22 cellular contexts compared by ENCODE assay signal in the genomic region with DNA sequence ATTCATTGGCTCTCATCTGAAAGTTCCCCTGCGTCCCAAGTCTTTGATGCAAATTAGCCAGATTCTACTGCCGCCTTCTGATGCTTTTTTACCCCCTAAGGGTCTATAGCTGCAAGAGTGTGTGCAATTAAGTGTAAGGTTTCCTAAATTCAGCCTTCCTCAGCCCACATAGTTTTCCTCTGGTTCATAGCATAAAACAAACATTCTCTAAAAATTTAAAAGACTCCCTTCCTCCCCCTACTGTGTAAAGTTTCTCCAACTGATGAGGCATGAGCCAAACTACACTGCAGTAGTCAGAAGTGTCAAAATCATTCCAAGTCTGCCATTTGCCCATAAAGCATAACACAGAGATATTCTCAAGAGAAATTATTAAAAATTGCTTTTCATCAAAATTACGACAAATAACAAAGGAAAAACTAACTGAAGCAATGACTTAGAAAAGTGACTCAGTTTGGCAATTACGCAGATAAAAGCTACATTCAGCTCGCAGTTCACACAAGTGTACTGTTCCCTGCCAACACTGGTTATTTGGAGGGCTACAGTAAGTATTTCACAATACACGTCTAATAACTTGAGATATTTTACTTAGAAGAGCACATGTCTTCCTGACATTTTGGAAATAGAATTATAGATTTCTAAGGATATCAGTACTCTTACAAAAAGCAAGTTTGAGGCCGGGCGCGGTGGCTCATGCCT. TPM values are rescaled to one million over a fixed set of nuclear protein-coding genes. Genes with fewer than 3 reads are reported as not detected.
DNase-seq lines count a peak whose midpoint lies in the region; ATAC-seq and TF ChIP-seq lines count a peak whose summit lies in the region.
"Had no signal": no experiment of that assay in that cellular context is flagged by ENCODE, and none has a peak within 500 bp of the region (broad histone marks: within the 10 kb centered on the region; RNA-seq: fewer than 3 reads in every experiment).

No MANE protein-coding gene starts in this region.

- ATAC-seq in omental fat pad (ENCODE audit: low FRiP score), result peak; percentile 59
- no peak for ATAC-seq in HG02798 (IDR thresholded peaks at IDR 0.05; ENCODE audit: poor library complexity, unreplicated experiment)
- ATAC-seq: esophagus mucosa had no signal

- H3K9me3 Mint-ChIP-seq in chondrocyte (ENCODE audit: low read depth), result peaks cover 9% of the 10 kb centered on the region

- no peaks in the 10 kb centered on the region for H3K27me3 Mint-ChIP-seq in chondrocyte (ENCODE audit: low read depth)

- H3K27ac Mint-ChIP-seq in chondrocyte (ENCODE audit: unreplicated experiment), result peak overlapping the region; percentile 42
- H3K27ac Mint-ChIP-seq: activated naive CD8-positive, alpha-beta T cell had no signal

- no peaks in the 10 kb centered on the region for H3K4me1 ChIP-seq in Karpas-422 (ENCODE audit: low read length)
- H3K4me1 ChIP-seq: BLaER1 treated with 17β-estradiol and CSF1 and Interleukin-3, amounts not matched to agents 10 nM and 100 nM; parathyroid adenoma; SJSA1 had no signal

- H3K4me3 ChIP-seq in AG10803 (ENCODE audit: low read length), result no peak overlapping the region
- H3K4me3 ChIP-seq in Karpas-422 (ENCODE audit: low read length), result no peak overlapping the region
- H3K4me3 ChIP-seq: BLaER1 treated with 17β-estradiol and CSF1 and Interleukin-3, amounts not matched to agents 10 nM and 100 nM; cardiac muscle cell; SJSA1; skin epidermis had no signal

- peaks cover 19% of the 10 kb centered on the region for H3K4me1 Mint-ChIP-seq in chondrocyte (ENCODE audit: low read depth)
- H3K4me1 Mint-ChIP-seq: naive B cell had no signal

- H3K36me3 Mint-ChIP-seq in chondrocyte (ENCODE audit: low read depth), result peaks cover under 1% of the 10 kb centered on the region
- H3K36me3 Mint-ChIP-seq: activated naive CD8-positive, alpha-beta T cell; naive B cell had no signal

- no peaks in the 10 kb centered on the region for H3K9me2 ChIP-seq in Karpas-422 (replicated peaks; ENCODE audit: insufficient read depth, low read length)

- DNase-seq in AG10803 (ENCODE audit: low read depth), result peak; percentile 29
- peak; percentile 24 for DNase-seq in HS-5 (ENCODE audit: low read depth)
- no peak for DNase-seq in chondrocyte (ENCODE audit: low spot score)
- no peak for DNase-seq in omental fat pad (ENCODE audit: low spot score)
- no peak for DNase-seq in putamen (ENCODE audit: low spot score)
- DNase-seq in NCI-H1105 (lab: John Stamatoyannopoulos, UW), result no peak
- DNase-seq in Karpas-422, result no peak
- DNase-seq: activated CD4-positive, CD25-positive, alpha-beta regulatory T cell; naive B cell; NCI-H1092; stimulated activated CD4-positive, alpha-beta T cell treated with anti-CD3 and anti-CD28 coated beads, Interleukin-2, amount 100 ng/mL, for 48 hours had no signal

- TF ChIP-seq CTCF in AG10803 (conservative IDR thresholded peaks at IDR 0.05; ENCODE audit: low read length) (peak; percentile 19; the same call in 1 of the 2 replicates), chondrocyte (IDR thresholded peaks at IDR 0.05) (peak; percentile 77), omental fat pad (IDR thresholded peaks at IDR 0.05) (no peak)

- H3K4me3 Mint-ChIP-seq in chondrocyte (ENCODE audit: unreplicated experiment), result no peak overlapping the region
- H3K4me3 Mint-ChIP-seq: activated naive CD8-positive, alpha-beta T cell; naive B cell had no signal

- no peak overlapping the region for H3K27ac ChIP-seq in Karpas-422 (ENCODE audit: low read length)
- H3K27ac ChIP-seq: BLaER1 treated with 17β-estradiol and CSF1 and Interleukin-3, amounts not matched to agents 10 nM and 100 nM; cardiac muscle cell; parathyroid adenoma; SJSA1; skin epidermis had no signal

- no peak overlapping the region for H3K4me2 ChIP-seq in Karpas-422 (ENCODE audit: low read depth, low read length, poor library complexity, severe bottlenecking)
- H3K4me2 ChIP-seq: BLaER1 treated with 17β-estradiol and CSF1 and Interleukin-3, amounts not matched to agents 10 nM and 100 nM had no signal

- no peaks in the 10 kb centered on the region for H4K20me1 ChIP-seq in Karpas-422 (ENCODE audit: insufficient read depth, low read depth, low read length)
- H4K20me1 ChIP-seq: BLaER1 treated with 17β-estradiol and CSF1 and Interleukin-3, amounts not matched to agents 10 nM and 100 nM had no signal

- H3K79me2 ChIP-seq in Karpas-422 (ENCODE audit: low read length), result no peaks in the 10 kb centered on the region
- H3K79me2 ChIP-seq: parathyroid adenoma had no signal

- no peaks in the 10 kb centered on the region for H3K27me3 ChIP-seq in Karpas-422 (ENCODE audit: low read length)
- H3K27me3 ChIP-seq: BLaER1 treated with 17β-estradiol and CSF1 and Interleukin-3, amounts not matched to agents 10 nM and 100 nM; cardiac muscle cell; SJSA1 had no signal

- no peak overlapping the region for H3K9ac ChIP-seq in Karpas-422 (ENCODE audit: low read length)
- H3K9ac ChIP-seq: BLaER1 treated with 17β-estradiol and CSF1 and Interleukin-3, amounts not matched to agents 10 nM and 100 nM; parathyroid adenoma had no signal

- H3K36me3 ChIP-seq in Karpas-422 (ENCODE audit: insufficient read depth, low read length), result no peaks in the 10 kb centered on the region
- H3K36me3 ChIP-seq: BLaER1 treated with 17β-estradiol and CSF1 and Interleukin-3, amounts not matched to agents 10 nM and 100 nM; cardiac muscle cell; SJSA1 had no signal

- no peaks in the 10 kb centered on the region for H3K9me3 ChIP-seq in Karpas-422 (ENCODE audit: low read length)
- H3K9me3 ChIP-seq: SJSA1 had no signal

- no peak overlapping the region for H2AFZ ChIP-seq in Karpas-422 (ENCODE audit: low read length)
- H2AFZ ChIP-seq: parathyroid adenoma had no signal

RNA-seq across cellular contexts. Expression of a gene that starts 15.4 kb away (rescaled TPM):
- total RNA-seq in chondrocyte (6.0 to 6.3 TPM (median 6.3 TPM) in 3 replicates), omental fat pad (1 to 10 TPM in 1 of 4 donors, under 1 TPM in 1, not detected in 2; 0.24 to 1.6 TPM)
- not detected in 2 replicates for total RNA-seq in Karpas-422 (2014; rRNA removed; shearing (Covaris generic); ENCODE audit: low replicate concordance)
- total RNA-seq: lung microvascular endothelial cell; OCI-LY7; T-helper 2 cell treated with Interferon-gamma antibody and Interleukin-4, amounts not matched to agents 100 ng/mL and 5 ng/mL, for 36 hours had no signal

Comparison
In these comparisons a context has a peak if more than half of its experiments do, and no peak if none do; other contexts are left out.
1. DNase-seq: peak in AG10803 (single experiment) and HS-5 (single experiment); none in chondrocyte (single experiment), omental fat pad (single experiment), putamen (single experiment), NCI-H1105 (single experiment) and Karpas-422 (single experiment).
2. CTCF ChIP-seq: peak in AG10803 (single experiment) and chondrocyte (single experiment); none in omental fat pad (0 of 3).